In the genomic region with DNA sequence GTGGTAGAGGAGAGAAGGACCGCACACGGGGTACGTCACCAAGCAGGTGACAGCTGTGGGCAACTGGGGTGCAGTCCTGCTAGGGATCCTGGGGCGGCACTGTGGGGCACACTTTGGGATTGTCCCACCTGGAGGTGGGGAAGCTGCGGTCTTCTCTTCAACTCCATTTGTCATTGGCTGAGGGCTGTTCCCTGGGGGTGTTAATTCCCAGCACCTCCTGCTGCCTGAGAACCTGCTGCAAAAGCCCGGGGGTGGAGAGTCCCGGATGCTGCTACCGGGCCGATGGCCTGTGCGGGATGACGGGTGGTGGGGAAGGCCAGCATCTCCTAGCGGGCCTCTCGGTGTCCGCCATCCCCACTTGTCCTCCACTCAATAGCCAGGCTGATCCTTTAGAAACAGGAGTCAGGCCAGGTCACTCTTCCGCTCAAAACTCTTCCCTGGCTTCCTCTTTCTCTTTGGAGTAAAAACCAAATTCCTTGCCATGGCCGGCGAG, we compare ENCODE assay signal across 19 cellular contexts.
DNase-seq lines count a peak whose midpoint lies in the region; ATAC-seq and TF ChIP-seq lines count a peak whose summit lies in the region.
"Had no signal": no experiment of that assay in that cellular context is flagged by ENCODE, and none has a peak within 500 bp of the region (broad histone marks: within the 10 kb centered on the region; RNA-seq: fewer than 3 reads in every experiment).

No MANE protein-coding gene starts in this region.

- ATAC-seq in GM23338 (peak; percentile 22; the same call in 2 of the 3 replicates), HG03354 (IDR thresholded peaks at IDR 0.05; ENCODE audit: poor library complexity, severe bottlenecking, unreplicated experiment) (no peak), HG03469 (IDR thresholded peaks at IDR 0.05; ENCODE audit: unreplicated experiment) (no peak)
- ATAC-seq in effector memory CD8-positive, alpha-beta T cell (replicated peaks) = no peak
- no peak for ATAC-seq in stimulated activated effector memory CD8-positive, alpha-beta T cell treated with anti-CD3 and anti-CD28 coated beads, Interleukin-12 subunit alpha, Interleukin-12 subunit beta, amount 100 ng/mL, for 72 hours
- ATAC-seq: heart right ventricle, left colon, right cardiac atrium had no signal

- H3K27ac ChIP-seq in GM23338 (ENCODE audit: low read depth) (no peak overlapping the region), OCI-LY3 (ENCODE audit: low read length) (no peak overlapping the region)
- H3K27ac ChIP-seq: heart right ventricle, parathyroid adenoma, SJCRH30 had no signal

- H3K27me3 Mint-ChIP-seq in GM23338 (ENCODE audit: insufficient read depth, low read depth, poor library complexity) = peaks cover 9% of the 10 kb centered on the region
- peaks cover 19 to 48% of the 10 kb centered on the region in 2 donors for H3K27me3 Mint-ChIP-seq in effector memory CD8-positive, alpha-beta T cell

- H3K9me3 Mint-ChIP-seq in GM23338 = no peaks in the 10 kb centered on the region; the same call in 2 of the 3 replicates
- no peaks in the 10 kb centered on the region for H3K9me3 Mint-ChIP-seq in effector memory CD8-positive, alpha-beta T cell
- no peaks in the 10 kb centered on the region for H3K9me3 Mint-ChIP-seq in stimulated activated effector memory CD8-positive, alpha-beta T cell treated with anti-CD3 and anti-CD28 coated beads, Interleukin-12 subunit alpha, Interleukin-12 subunit beta, amount 100 ng/mL, for 72 hours
- H3K9me3 Mint-ChIP-seq: nephron had no signal

- no peak overlapping the region for H3K4me3 ChIP-seq in GM23338
- no peak overlapping the region for H3K4me3 ChIP-seq in OCI-LY3 (ENCODE audit: low read length)
- H3K4me3 ChIP-seq: SJCRH30 had no signal

- peaks cover 22% of the 10 kb centered on the region; the same call in 2 of the 3 replicates for H3K4me1 Mint-ChIP-seq in GM23338
- peaks cover 5 to 13% of the 10 kb centered on the region in 2 donors for H3K4me1 Mint-ChIP-seq in effector memory CD8-positive, alpha-beta T cell (ENCODE audit: low read depth in 2 of 2)
- H3K4me1 Mint-ChIP-seq in stimulated activated effector memory CD8-positive, alpha-beta T cell treated with anti-CD3 and anti-CD28 coated beads, Interleukin-12 subunit alpha, Interleukin-12 subunit beta, amount 100 ng/mL, for 72 hours = peaks cover 24% of the 10 kb centered on the region
- H3K4me1 Mint-ChIP-seq: nephron had no signal

- H2AFZ ChIP-seq in GM23338 (no peak overlapping the region), OCI-LY3 (ENCODE audit: low read depth, low read length) (no peak overlapping the region)

- H3K9me2 ChIP-seq in GM23338 (ENCODE audit: insufficient read depth) = peaks cover 3% of the 10 kb centered on the region; the same call in 1 of the 2 replicates

- TF ChIP-seq CTCF in GM23338 (conservative IDR thresholded peaks at IDR 0.05; ENCODE audit: low read depth in 2 of 2) (no peak), OCI-LY3 (IDR thresholded peaks at IDR 0.05; ENCODE audit: low read depth, low read length) (no peak)

- no peaks in the 10 kb centered on the region for H3K36me3 Mint-ChIP-seq in GM23338 (ENCODE audit: low read depth)
- peaks cover 4% of the 10 kb centered on the region for H3K36me3 Mint-ChIP-seq in effector memory CD8-positive, alpha-beta T cell (ENCODE audit: insufficient read depth)
- no peaks in the 10 kb centered on the region for H3K36me3 Mint-ChIP-seq in stimulated activated effector memory CD8-positive, alpha-beta T cell treated with anti-CD3 and anti-CD28 coated beads, Interleukin-12 subunit alpha, Interleukin-12 subunit beta, amount 100 ng/mL, for 72 hours

- peak overlapping the region; percentile 63; the same call in 1 of the 3 replicates for H3K4me3 Mint-ChIP-seq in GM23338
- peak overlapping the region; percentile 76 to 79 for H3K4me3 Mint-ChIP-seq in effector memory CD8-positive, alpha-beta T cell
- H3K4me3 Mint-ChIP-seq in stimulated activated effector memory CD8-positive, alpha-beta T cell treated with anti-CD3 and anti-CD28 coated beads, Interleukin-12 subunit alpha, Interleukin-12 subunit beta, amount 100 ng/mL, for 72 hours = peak overlapping the region; percentile 30

- no peaks in the 10 kb centered on the region for H3F3A ChIP-seq in GM23338 (replicated peaks; ENCODE audit: low read depth)

- H3K4me2 ChIP-seq in GM23338 (peak overlapping the region; percentile 81; the same call in 1 of the 2 replicates), OCI-LY3 (ENCODE audit: low read length) (peak overlapping the region; percentile 57; the same call in 1 of the 2 replicates)

- DNase-seq in GM23338 (ENCODE audit: low spot score) = no peak
- DNase-seq in effector memory CD8-positive, alpha-beta T cell = no peak
- DNase-seq in stimulated activated effector memory CD8-positive, alpha-beta T cell treated with anti-CD3 and anti-CD28 coated beads, Interleukin-12 subunit alpha, Interleukin-12 subunit beta, amount 100 ng/mL, for 72 hours (ENCODE audit: low spot score in 2 of 2) = no peak
- DNase-seq in activated effector memory CD4-positive, alpha-beta T cell treated with anti-CD3 and anti-CD28 coated beads, Interleukin-2, amount 50 U/mL, for 16 hours = no peak
- DNase-seq: activated CD4-positive, alpha-beta T cell treated with anti-CD3 and anti-CD28 coated beads, Interleukin-2, amount 50 U/mL, for 1 hour; activated naive CD4-positive, alpha-beta T cell treated with anti-CD3 and anti-CD28 coated beads, Interleukin-2, amount 50 U/mL, for 16 hours; DMS53; heart right ventricle; left colon; MM.1S; NCI-H146; NCI-H524 treated with DMSO at 0.1 percent for 48 hours; right cardiac atrium; SJCRH30 had no signal

- no peaks in the 10 kb centered on the region for H3K9me3 ChIP-seq in OCI-LY3 (ENCODE audit: insufficient read depth, low read length)
- H3K9me3 ChIP-seq: heart right ventricle, SJCRH30 had no signal

- H3K9ac ChIP-seq in OCI-LY3 (ENCODE audit: low read length) = no peak overlapping the region
- H3K9ac ChIP-seq: parathyroid adenoma had no signal

- no peak overlapping the region for H3K27ac Mint-ChIP-seq in GM23338
- peak overlapping the region in 1 of 2 donors; percentile 76 for H3K27ac Mint-ChIP-seq in effector memory CD8-positive, alpha-beta T cell
- H3K27ac Mint-ChIP-seq in stimulated activated effector memory CD8-positive, alpha-beta T cell treated with anti-CD3 and anti-CD28 coated beads, Interleukin-12 subunit alpha, Interleukin-12 subunit beta, amount 100 ng/mL, for 72 hours = no peak overlapping the region
- H3K27ac Mint-ChIP-seq: nephron had no signal

- no peaks in the 10 kb centered on the region for H4K20me1 ChIP-seq in GM23338 (replicated peaks; ENCODE audit: insufficient read depth)
- no peaks in the 10 kb centered on the region for H4K20me1 ChIP-seq in OCI-LY3 (ENCODE audit: insufficient read depth, low read length)

- H3K79me2 ChIP-seq in GM23338 (replicated peaks; ENCODE audit: insufficient read depth) (no peaks in the 10 kb centered on the region), OCI-LY3 (ENCODE audit: low read length) (no peaks in the 10 kb centered on the region)
- H3K79me2 ChIP-seq: parathyroid adenoma had no signal

- 0 out of 2 replicates have a peak, but pooled peaks cover 6% of the 10 kb centered on the region for H3K27me3 ChIP-seq in GM23338 (ENCODE audit: insufficient read depth)
- peaks cover 56% of the 10 kb centered on the region for H3K27me3 ChIP-seq in OCI-LY3 (ENCODE audit: low read depth, low read length)
- H3K27me3 ChIP-seq: SJCRH30 had no signal

- 0 out of 2 replicates have a peak, but pooled peaks cover 3% of the 10 kb centered on the region for H3K4me1 ChIP-seq in GM23338 (ENCODE audit: insufficient read depth)
- H3K4me1 ChIP-seq in OCI-LY3 (ENCODE audit: low read length) = 0 out of 2 replicates have a peak, but pooled peaks cover 4% of the 10 kb centered on the region
- H3K4me1 ChIP-seq: SJCRH30 had no signal

- no peaks in the 10 kb centered on the region for H3K36me3 ChIP-seq in GM23338 (ENCODE audit: insufficient read depth)
- no peaks in the 10 kb centered on the region for H3K36me3 ChIP-seq in OCI-LY3 (replicated peaks; ENCODE audit: low read depth, low read length)
- H3K36me3 ChIP-seq: heart right ventricle, SJCRH30 had no signal

TF ChIP-seq in GM23338, 12 proteins besides CTCF, POLR2A, EP300 and RAD21 (continues in another document):
- TF ChIP-seq STAT1 (IDR thresholded peaks at IDR 0.05; ENCODE audit: unreplicated experiment) (no peak), JUNB (IDR thresholded peaks at IDR 0.05; ENCODE audit: unreplicated experiment) (no peak), ETS1 (IDR thresholded peaks at IDR 0.05) (no peak)
- TF ChIP-seq, protein P1, sequence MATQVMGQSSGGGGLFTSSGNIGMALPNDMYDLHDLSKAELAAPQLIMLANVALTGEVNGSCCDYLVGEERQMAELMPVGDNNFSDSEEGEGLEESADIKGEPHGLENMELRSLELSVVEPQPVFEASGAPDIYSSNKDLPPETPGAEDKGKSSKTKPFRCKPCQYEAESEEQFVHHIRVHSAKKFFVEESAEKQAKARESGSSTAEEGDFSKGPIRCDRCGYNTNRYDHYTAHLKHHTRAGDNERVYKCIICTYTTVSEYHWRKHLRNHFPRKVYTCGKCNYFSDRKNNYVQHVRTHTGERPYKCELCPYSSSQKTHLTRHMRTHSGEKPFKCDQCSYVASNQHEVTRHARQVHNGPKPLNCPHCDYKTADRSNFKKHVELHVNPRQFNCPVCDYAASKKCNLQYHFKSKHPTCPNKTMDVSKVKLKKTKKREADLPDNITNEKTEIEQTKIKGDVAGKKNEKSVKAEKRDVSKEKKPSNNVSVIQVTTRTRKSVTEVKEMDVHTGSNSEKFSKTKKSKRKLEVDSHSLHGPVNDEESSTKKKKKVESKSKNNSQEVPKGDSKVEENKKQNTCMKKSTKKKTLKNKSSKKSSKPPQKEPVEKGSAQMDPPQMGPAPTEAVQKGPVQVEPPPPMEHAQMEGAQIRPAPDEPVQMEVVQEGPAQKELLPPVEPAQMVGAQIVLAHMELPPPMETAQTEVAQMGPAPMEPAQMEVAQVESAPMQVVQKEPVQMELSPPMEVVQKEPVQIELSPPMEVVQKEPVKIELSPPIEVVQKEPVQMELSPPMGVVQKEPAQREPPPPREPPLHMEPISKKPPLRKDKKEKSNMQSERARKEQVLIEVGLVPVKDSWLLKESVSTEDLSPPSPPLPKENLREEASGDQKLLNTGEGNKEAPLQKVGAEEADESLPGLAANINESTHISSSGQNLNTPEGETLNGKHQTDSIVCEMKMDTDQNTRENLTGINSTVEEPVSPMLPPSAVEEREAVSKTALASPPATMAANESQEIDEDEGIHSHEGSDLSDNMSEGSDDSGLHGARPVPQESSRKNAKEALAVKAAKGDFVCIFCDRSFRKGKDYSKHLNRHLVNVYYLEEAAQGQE (IDR thresholded peaks at IDR 0.05; ENCODE audit: unreplicated experiment) = no peak
